Comparison of ENCODE assay signal across 1 cellular context in the genomic region with DNA sequence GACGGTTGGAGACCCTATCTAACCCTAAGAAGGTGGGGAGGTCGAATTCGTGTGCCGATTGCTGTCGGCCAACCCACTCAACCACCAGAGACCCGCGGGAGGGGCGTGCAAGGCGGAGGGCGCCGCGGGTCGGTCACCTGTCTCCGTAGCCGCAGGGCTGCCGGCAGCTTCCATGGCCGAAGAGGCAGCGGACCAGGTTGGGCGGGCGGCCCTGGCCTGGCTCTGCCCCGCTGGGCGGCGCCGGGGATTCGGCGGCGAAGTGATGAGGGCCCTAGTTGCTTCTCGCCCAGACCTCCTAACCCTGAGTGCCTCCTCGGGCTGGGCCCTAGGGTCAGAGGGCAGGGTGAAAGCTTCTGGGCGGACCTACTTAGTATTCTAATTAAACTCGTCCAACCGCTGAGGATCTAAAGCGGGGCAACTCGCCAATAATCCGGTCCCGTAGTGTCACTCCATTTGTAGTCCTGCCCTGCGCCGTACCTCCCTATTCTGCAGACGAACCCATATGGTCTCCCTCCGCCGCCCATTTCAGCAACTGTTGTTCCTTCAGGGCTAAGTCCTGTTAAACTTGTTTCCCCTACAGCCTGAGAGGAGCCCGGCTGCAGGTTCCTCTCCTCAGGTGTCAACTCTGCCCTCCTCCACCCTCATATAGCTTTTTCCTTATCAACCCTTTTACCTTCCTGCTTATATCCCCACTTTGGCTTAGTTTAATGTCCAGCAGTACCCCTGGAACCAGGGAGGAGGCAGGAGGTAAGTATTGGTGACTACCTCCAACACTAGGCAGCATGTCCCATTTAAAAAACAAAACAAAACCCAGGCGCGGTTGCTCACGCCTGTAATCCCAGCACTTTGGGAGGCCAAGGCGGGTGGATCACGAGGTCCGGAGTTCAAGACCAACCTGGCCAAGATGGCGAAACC.
TF ChIP-seq lines count a peak whose summit lies in the region.

TSS of gene PYM1 (minus strand) at position 307 of the 915 bp plus-strand sequence. CDS start at position 174, 133 bp downstream.

TF ChIP-seq in HEK293, 187 proteins besides CTCF, POLR2A, EP300 and RAD21 (continued from another document):
- TF ChIP-seq, protein P1, sequence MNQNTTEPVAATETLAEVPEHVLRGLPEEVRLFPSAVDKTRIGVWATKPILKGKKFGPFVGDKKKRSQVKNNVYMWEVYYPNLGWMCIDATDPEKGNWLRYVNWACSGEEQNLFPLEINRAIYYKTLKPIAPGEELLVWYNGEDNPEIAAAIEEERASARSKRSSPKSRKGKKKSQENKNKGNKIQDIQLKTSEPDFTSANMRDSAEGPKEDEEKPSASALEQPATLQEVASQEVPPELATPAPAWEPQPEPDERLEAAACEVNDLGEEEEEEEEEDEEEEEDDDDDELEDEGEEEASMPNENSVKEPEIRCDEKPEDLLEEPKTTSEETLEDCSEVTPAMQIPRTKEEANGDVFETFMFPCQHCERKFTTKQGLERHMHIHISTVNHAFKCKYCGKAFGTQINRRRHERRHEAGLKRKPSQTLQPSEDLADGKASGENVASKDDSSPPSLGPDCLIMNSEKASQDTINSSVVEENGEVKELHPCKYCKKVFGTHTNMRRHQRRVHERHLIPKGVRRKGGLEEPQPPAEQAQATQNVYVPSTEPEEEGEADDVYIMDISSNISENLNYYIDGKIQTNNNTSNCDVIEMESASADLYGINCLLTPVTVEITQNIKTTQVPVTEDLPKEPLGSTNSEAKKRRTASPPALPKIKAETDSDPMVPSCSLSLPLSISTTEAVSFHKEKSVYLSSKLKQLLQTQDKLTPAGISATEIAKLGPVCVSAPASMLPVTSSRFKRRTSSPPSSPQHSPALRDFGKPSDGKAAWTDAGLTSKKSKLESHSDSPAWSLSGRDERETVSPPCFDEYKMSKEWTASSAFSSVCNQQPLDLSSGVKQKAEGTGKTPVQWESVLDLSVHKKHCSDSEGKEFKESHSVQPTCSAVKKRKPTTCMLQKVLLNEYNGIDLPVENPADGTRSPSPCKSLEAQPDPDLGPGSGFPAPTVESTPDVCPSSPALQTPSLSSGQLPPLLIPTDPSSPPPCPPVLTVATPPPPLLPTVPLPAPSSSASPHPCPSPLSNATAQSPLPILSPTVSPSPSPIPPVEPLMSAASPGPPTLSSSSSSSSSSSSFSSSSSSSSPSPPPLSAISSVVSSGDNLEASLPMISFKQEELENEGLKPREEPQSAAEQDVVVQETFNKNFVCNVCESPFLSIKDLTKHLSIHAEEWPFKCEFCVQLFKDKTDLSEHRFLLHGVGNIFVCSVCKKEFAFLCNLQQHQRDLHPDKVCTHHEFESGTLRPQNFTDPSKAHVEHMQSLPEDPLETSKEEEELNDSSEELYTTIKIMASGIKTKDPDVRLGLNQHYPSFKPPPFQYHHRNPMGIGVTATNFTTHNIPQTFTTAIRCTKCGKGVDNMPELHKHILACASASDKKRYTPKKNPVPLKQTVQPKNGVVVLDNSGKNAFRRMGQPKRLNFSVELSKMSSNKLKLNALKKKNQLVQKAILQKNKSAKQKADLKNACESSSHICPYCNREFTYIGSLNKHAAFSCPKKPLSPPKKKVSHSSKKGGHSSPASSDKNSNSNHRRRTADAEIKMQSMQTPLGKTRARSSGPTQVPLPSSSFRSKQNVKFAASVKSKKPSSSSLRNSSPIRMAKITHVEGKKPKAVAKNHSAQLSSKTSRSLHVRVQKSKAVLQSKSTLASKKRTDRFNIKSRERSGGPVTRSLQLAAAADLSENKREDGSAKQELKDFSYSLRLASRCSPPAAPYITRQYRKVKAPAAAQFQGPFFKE (tag by site-specific recombination; IDR thresholded peaks at IDR 0.05; ENCODE audit: borderline replicate concordance), result no peak
- TF ChIP-seq ZNF239 (tag by site-specific recombination; IDR thresholded peaks at IDR 0.05) (no peak), ZNF16 (tag by site-specific recombination; IDR thresholded peaks at IDR 0.05; ENCODE audit: low read depth) (no peak), ZFP69B (tag by site-specific recombination; IDR thresholded peaks at IDR 0.05) (no peak; the same call in 1 of the 2 replicates), SALL2 (tag by site-specific recombination; IDR thresholded peaks at IDR 0.05; ENCODE audit: borderline replicate concordance) (no peak), ZNF354C (tag by site-specific recombination; IDR thresholded peaks at IDR 0.05; ENCODE audit: borderline replicate concordance, low read depth) (no peak), ZNF791 (tag by site-specific recombination; IDR thresholded peaks at IDR 0.05) (no peak), ZNF280C (tag by site-specific recombination; IDR thresholded peaks at IDR 0.05) (no peak), ZBTB20 (tag by site-specific recombination; IDR thresholded peaks at IDR 0.05) (peak; percentile 67; the same call in 1 of the 2 replicates), ZNF302 (tag by site-specific recombination; IDR thresholded peaks at IDR 0.05; ENCODE audit: low read depth) (no peak), ZBTB48 (tag by site-specific recombination; IDR thresholded peaks at IDR 0.05) (peak; percentile 73)
- TF ChIP-seq, protein P2, sequence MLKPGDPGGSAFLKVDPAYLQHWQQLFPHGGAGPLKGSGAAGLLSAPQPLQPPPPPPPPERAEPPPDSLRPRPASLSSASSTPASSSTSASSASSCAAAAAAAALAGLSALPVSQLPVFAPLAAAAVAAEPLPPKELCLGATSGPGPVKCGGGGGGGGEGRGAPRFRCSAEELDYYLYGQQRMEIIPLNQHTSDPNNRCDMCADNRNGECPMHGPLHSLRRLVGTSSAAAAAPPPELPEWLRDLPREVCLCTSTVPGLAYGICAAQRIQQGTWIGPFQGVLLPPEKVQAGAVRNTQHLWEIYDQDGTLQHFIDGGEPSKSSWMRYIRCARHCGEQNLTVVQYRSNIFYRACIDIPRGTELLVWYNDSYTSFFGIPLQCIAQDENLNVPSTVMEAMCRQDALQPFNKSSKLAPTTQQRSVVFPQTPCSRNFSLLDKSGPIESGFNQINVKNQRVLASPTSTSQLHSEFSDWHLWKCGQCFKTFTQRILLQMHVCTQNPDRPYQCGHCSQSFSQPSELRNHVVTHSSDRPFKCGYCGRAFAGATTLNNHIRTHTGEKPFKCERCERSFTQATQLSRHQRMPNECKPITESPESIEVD (tag by site-specific recombination; IDR thresholded peaks at IDR 0.05), result no peak
